Comparison of ENCODE assay signal across 22 cellular contexts in the genomic region with DNA sequence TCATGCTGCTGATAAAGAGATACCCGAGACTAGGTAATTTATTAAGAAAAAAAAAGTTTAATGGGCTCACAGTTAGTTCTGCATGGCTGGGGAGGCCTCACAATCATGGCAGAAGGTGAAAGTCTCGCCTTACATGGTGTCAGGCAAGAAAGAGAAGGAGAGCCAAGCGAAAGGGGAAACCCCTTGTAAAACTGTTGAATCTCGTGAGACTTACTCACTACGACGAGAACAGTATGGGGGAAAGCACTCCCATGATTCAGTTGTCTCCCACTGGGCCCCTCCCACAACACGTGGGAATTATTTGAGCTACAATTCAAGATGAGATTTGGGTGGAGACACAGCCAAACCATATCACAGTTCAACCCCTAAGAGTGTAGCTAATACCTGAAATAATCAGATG.
"Had no signal": no experiment of that assay in that cellular context is flagged by ENCODE, and none has a peak within 500 bp of the region (broad histone marks: within the 10 kb centered on the region; RNA-seq: fewer than 3 reads in every experiment).

No MANE protein-coding gene starts in this region.

- H3K27ac Mint-ChIP-seq: activated CD4-positive, alpha-beta memory T cell treated with anti-CD3 and anti-CD28 coated beads, Interleukin-2, amount 10 ng/mL, durations not matched to agents 7 days and 5 days; activated T-cell treated with anti-CD3 and anti-CD28 coated beads, Interleukin-2, amount 50 U/mL, for 24 hours; T-helper 1 cell treated with Interleukin-12 subunit alpha and Interleukin-12 subunit beta and Interleukin-4 antibody, amounts not matched to agents 30 μg/mL and 1 μg/mL, for 36 hours had no signal

- FAIRE-seq: RCC 7860 had no signal

- H3K9me3 Mint-ChIP-seq: activated CD4-positive, alpha-beta memory T cell treated with anti-CD3 and anti-CD28 coated beads, Interleukin-2, amount 10 ng/mL, durations not matched to agents 7 days and 5 days; activated naive CD4-positive, alpha-beta T cell treated with anti-CD3 and anti-CD28 coated beads, Interleukin-2, amount 50 U/mL, for 24 hours; activated T-cell treated with anti-CD3 and anti-CD28 coated beads, Interleukin-2, amount 50 U/mL, for 24 hours had no signal

- H3K27me3 ChIP-seq: breast epithelium, SJSA1 had no signal

- H3K4me3 ChIP-seq: breast epithelium, SJSA1 had no signal

- H3K36me3 ChIP-seq: breast epithelium, SJSA1 had no signal

- H3K4me1 ChIP-seq: breast epithelium, SJSA1 had no signal

- H3K27me3 Mint-ChIP-seq: activated CD4-positive, alpha-beta memory T cell treated with anti-CD3 and anti-CD28 coated beads, Interleukin-2, amount 10 ng/mL, durations not matched to agents 7 days and 5 days; activated naive CD4-positive, alpha-beta T cell treated with anti-CD3 and anti-CD28 coated beads, Interleukin-2, amount 50 U/mL, for 24 hours; activated T-cell treated with anti-CD3 and anti-CD28 coated beads, Interleukin-2, amount 50 U/mL, for 24 hours had no signal

- H3K27ac ChIP-seq: breast epithelium, SJSA1 had no signal

- H3K9me3 ChIP-seq: breast epithelium, SJSA1 had no signal

- H3K4me3 Mint-ChIP-seq: activated CD4-positive, alpha-beta memory T cell treated with anti-CD3 and anti-CD28 coated beads, Interleukin-2, amount 10 ng/mL, durations not matched to agents 7 days and 5 days; activated naive CD4-positive, alpha-beta T cell treated with anti-CD3 and anti-CD28 coated beads, Interleukin-2, amount 50 U/mL, for 24 hours; activated T-cell treated with anti-CD3 and anti-CD28 coated beads, Interleukin-2, amount 50 U/mL, for 24 hours; T-helper 1 cell treated with Interleukin-12 subunit alpha and Interleukin-12 subunit beta and Interleukin-4 antibody, amounts not matched to agents 30 μg/mL and 1 μg/mL, for 36 hours had no signal

- DNase-seq: activated CD4-positive, alpha-beta memory T cell treated with anti-CD3 and anti-CD28 coated beads, Interleukin-2, amount 10 ng/mL, durations not matched to agents 7 days and 5 days; activated CD4-positive, alpha-beta T cell treated with anti-CD3 and anti-CD28 coated beads, Interleukin-2, amount 50 U/mL, for 1 hour; activated CD8-positive, alpha-beta memory T cell treated with anti-CD3 and anti-CD28 coated beads, Interleukin-2, amount 50 U/mL, for 48 hours; activated gamma-delta T cell treated with Interleukin-2 at 50 U/mL for 16 hours; activated T-cell treated with anti-CD3 and anti-CD28 coated beads, Interleukin-2, amount 50 U/mL, for 24 hours; aorta; caudate nucleus; Kasumi-1; NCI-H1048; NCI-H146; NCI-H1930; NCI-H345; NCI-H510A; NCI-H526 treated with DMSO at 0.1 percent for 48 hours; NCI-H82; OCI-M1; SHP77 had no signal
